ENCODE assay signal across 18 cellular contexts in the genomic region with DNA sequence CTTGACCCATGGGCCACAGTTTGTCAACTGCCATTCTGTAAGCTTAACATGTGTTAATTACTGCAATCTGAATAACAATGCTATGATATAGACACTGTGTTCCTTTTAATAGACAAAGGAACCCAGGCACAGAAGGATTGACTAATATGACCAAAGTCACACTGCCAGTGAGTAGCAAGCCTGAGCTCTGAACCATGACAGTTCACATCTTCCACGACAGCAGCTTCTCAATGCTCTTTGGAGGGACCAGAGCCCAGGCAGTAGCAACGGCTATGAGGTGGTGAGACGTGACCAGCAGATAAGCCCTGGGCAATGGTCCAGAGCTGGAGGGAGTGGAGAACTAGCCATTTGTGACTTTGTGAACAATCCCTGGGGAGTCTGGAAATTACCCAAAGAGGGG. TPM values are rescaled to one million over a fixed set of nuclear protein-coding genes. Genes with fewer than 3 reads are reported as not detected.
DNase-seq lines count a peak whose midpoint lies in the region; ATAC-seq and TF ChIP-seq lines count a peak whose summit lies in the region.
"Had no signal": no experiment of that assay in that cellular context is flagged by ENCODE, and none has a peak within 500 bp of the region (broad histone marks: within the 10 kb centered on the region; RNA-seq: fewer than 3 reads in every experiment).

No MANE protein-coding gene starts in this region.

- peaks cover 21% of the 10 kb centered on the region for H3K4me1 Mint-ChIP-seq in activated B cell treated with CpG ODN at 0.5 μM for 24 hours
- peaks cover 23% of the 10 kb centered on the region for H3K4me1 Mint-ChIP-seq in stimulated activated memory B cell treated with anti-CD40 and anti-IgM and Interleukin-4, amounts not matched to agents 10 μg/mL and 1 μg/mL and 100 μg/mL, for 72 hours
- H3K4me1 Mint-ChIP-seq: activated CD4-positive, alpha-beta T cell treated with anti-CD3 and anti-CD28 coated beads, Interleukin-2, amount 10 ng/mL, durations not matched to agents 24 days and 14 days had no signal

- CTCF ChIA-PET in activated B cell treated with CpG ODN at 0.5 μM for 24 hours (lab: Charles Lee) (no interaction called here), GM10248 (lab: Yijun Ruan, JAX) (interaction anchor here (0.8 to 1.3 kb wide), 2 partner anchors 11 to 13 kb away, joined by 3 to 5 read pairs; no protein-coding TSS in a partner anchor)

- H3K4me3 Mint-ChIP-seq in activated B cell treated with CpG ODN at 0.5 μM for 24 hours: peak overlapping the region; percentile 44
- no peak overlapping the region for H3K4me3 Mint-ChIP-seq in stimulated activated memory B cell treated with anti-CD40 and anti-IgM and Interleukin-4, amounts not matched to agents 10 μg/mL and 1 μg/mL and 100 μg/mL, for 72 hours
- H3K4me3 Mint-ChIP-seq: activated CD4-positive, alpha-beta T cell treated with anti-CD3 and anti-CD28 coated beads, Interleukin-2, amount 10 ng/mL, durations not matched to agents 24 days and 14 days; activated T-cell treated with anti-CD3 and anti-CD28 coated beads, Interleukin-2, amount 50 U/mL, for 24 hours; T-helper 17 cell had no signal

- no peaks in the 10 kb centered on the region for H3K36me3 Mint-ChIP-seq in activated B cell treated with CpG ODN at 0.5 μM for 24 hours (ENCODE audit: low read depth)
- H3K36me3 Mint-ChIP-seq in stimulated activated memory B cell treated with anti-CD40 and anti-IgM and Interleukin-4, amounts not matched to agents 10 μg/mL and 1 μg/mL and 100 μg/mL, for 72 hours: no peaks in the 10 kb centered on the region

- POLR2A ChIA-PET in activated B cell treated with CpG ODN at 0.5 μM for 24 hours (lab: Charles Lee): interaction anchor here (0.6 to 0.8 kb wide), 3 partner anchors 19 to 1217 kb away, joined by 3 to 6 read pairs (median 5); a partner anchor contains a TSS
- POLR2A ChIA-PET in GM10248 (lab: Yijun Ruan, JAX): no interaction called here

- no peak for TF ChIP-seq CTCF in activated B cell treated with CpG ODN at 0.5 μM for 24 hours (IDR thresholded peaks at IDR 0.05)
- TF ChIP-seq CTCF in GM10248 (IDR thresholded peaks at IDR 0.05; ENCODE audit: control extremely low read depth, extremely low read depth, low read depth, missing control alignments): no peak

- intact Hi-C loops in activated B cell treated with CpG ODN at 0.5 μM for 24 hours (cut with micrococcal nuclease): loop anchor here (2.0 kb wide), 1 partner anchor 19 kb away; no protein-coding TSS in a partner anchor
- intact Hi-C loops in left cardiac atrium (cut with DNase I): no loop called here

- DNase-seq in HUDEP-2 (lab: John Stamatoyannopoulos, UW; ENCODE audit: unreplicated experiment in 76 of 76): peak in 68 of 76 experiments; percentile 11 to 78 (median 44)
- DNase-seq in activated B cell treated with CpG ODN at 0.5 μM for 24 hours: no peak
- DNase-seq in left cardiac atrium: peak; percentile 63
- DNase-seq in GM10248 (ENCODE audit: extremely low spot score): no peak
- no peak for DNase-seq in HPDE6-E6E7 (ENCODE audit: extremely low spot score)
- no peak for DNase-seq in activated CD8-positive, alpha-beta memory T cell treated with anti-CD3 and anti-CD28 coated beads for 24 hours
- DNase-seq in SKM-1 treated with dmso at 0.1 percent for 144 hours (lab: John Stamatoyannopoulos, UW; ENCODE audit: unreplicated experiment): no peak
- DNase-seq: activated CD4-positive, alpha-beta T cell treated with anti-CD3 and anti-CD28 coated beads, Interleukin-2, amount 10 ng/mL, durations not matched to agents 24 days and 14 days; activated T-cell treated with anti-CD3 and anti-CD28 coated beads, Interleukin-2, amount 50 U/mL, for 24 hours; effector CD8-positive, alpha-beta T cell; MM.1S; NCI-H2029; posterior cingulate gyrus; RPMI8226; T-helper 17 cell had no signal

- H3K9me3 Mint-ChIP-seq in activated B cell treated with CpG ODN at 0.5 μM for 24 hours: no peaks in the 10 kb centered on the region
- H3K9me3 Mint-ChIP-seq in stimulated activated memory B cell treated with anti-CD40 and anti-IgM and Interleukin-4, amounts not matched to agents 10 μg/mL and 1 μg/mL and 100 μg/mL, for 72 hours: no peaks in the 10 kb centered on the region
- H3K9me3 Mint-ChIP-seq: activated CD4-positive, alpha-beta T cell treated with anti-CD3 and anti-CD28 coated beads, Interleukin-2, amount 10 ng/mL, durations not matched to agents 24 days and 14 days; activated T-cell treated with anti-CD3 and anti-CD28 coated beads, Interleukin-2, amount 50 U/mL, for 24 hours had no signal

- H3K27me3 Mint-ChIP-seq in activated B cell treated with CpG ODN at 0.5 μM for 24 hours: peaks cover 1% of the 10 kb centered on the region
- H3K27me3 Mint-ChIP-seq in stimulated activated memory B cell treated with anti-CD40 and anti-IgM and Interleukin-4, amounts not matched to agents 10 μg/mL and 1 μg/mL and 100 μg/mL, for 72 hours: peaks cover 13% of the 10 kb centered on the region
- H3K27me3 Mint-ChIP-seq: activated T-cell treated with anti-CD3 and anti-CD28 coated beads, Interleukin-2, amount 50 U/mL, for 24 hours had no signal

- ATAC-seq in activated B cell treated with CpG ODN at 0.5 μM for 24 hours (ENCODE audit: low read depth) (peak; percentile 65), left cardiac atrium (peak; percentile 77 to 81)
- peak; percentile 74 for ATAC-seq in stimulated activated memory B cell treated with anti-CD40 and anti-IgM and Interleukin-4, amounts not matched to agents 10 μg/mL and 1 μg/mL and 100 μg/mL, for 72 hours
- ATAC-seq: gastroesophageal sphincter, T-helper 17 cell had no signal

- peak overlapping the region; percentile 76 for H3K27ac Mint-ChIP-seq in activated B cell treated with CpG ODN at 0.5 μM for 24 hours
- H3K27ac Mint-ChIP-seq in stimulated activated memory B cell treated with anti-CD40 and anti-IgM and Interleukin-4, amounts not matched to agents 10 μg/mL and 1 μg/mL and 100 μg/mL, for 72 hours: peak overlapping the region; percentile 79
- H3K27ac Mint-ChIP-seq: activated CD4-positive, alpha-beta T cell treated with anti-CD3 and anti-CD28 coated beads, Interleukin-2, amount 10 ng/mL, durations not matched to agents 24 days and 14 days; activated T-cell treated with anti-CD3 and anti-CD28 coated beads, Interleukin-2, amount 50 U/mL, for 24 hours had no signal

RNA-seq across cellular contexts. Expression of a gene that starts 19.4 kb away (rescaled TPM):
- not detected in 2 replicates for total RNA-seq in activated B cell treated with CpG ODN at 0.5 μM for 24 hours
- 1 to 10 TPM; 2.3 to 5.4 TPM for total RNA-seq in left cardiac atrium
- total RNA-seq: mononuclear cell, T-helper 17 cell had no signal

Comparison
In these comparisons a context has a peak if more than half of its experiments do, and no peak if none do; other contexts are left out.
1. DNase-seq: peak in HUDEP-2 (68 of 76) and left cardiac atrium (single experiment); none in activated B cell treated with CpG ODN at 0.5 μM for 24 hours (single experiment), GM10248 (single experiment), HPDE6-E6E7 (single experiment), activated CD8-positive, alpha-beta memory T cell treated with anti-CD3 and anti-CD28 coated beads for 24 hours (single experiment) and SKM-1 treated with dmso at 0.1 percent for 144 hours (single experiment).
2. Peak in every context shown above with its lines, with median percentiles within 50 percentile points of each other: ATAC-seq.